ENCODE assay signal across 23 cellular contexts in the genomic region with DNA sequence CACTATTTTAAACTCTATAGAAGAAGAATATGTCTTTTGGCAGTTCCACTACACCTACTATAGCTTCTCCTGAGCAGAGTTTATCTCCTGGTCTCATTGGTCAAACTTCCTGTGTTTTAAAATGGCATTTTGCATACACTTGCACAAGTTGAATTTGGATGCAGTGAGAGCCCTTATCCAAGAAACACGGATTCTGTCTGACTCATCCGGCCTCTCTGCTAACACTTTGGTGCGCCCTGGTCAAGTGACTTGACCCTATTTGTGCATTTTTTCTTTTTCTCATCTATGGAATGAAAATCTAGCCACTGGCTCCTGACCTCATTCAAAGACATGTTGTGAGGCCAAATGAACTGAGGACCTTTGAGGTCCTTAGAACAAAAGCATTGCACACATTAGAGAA. TPM values are rescaled to one million over a fixed set of nuclear protein-coding genes. Genes with fewer than 3 reads are reported as not detected.
"Had no signal": no experiment of that assay in that cellular context is flagged by ENCODE, and none has a peak within 500 bp of the region (broad histone marks: within the 10 kb centered on the region; RNA-seq: fewer than 3 reads in every experiment).

No MANE protein-coding gene starts in this region.

- H3K36me3 ChIP-seq: SJSA1 had no signal

- FAIRE-seq: RCC 7860 had no signal

- H3K4me1 ChIP-seq: SJSA1 had no signal

- H3K4me2 ChIP-seq: KMS-11 had no signal

- H3K9ac ChIP-seq: KMS-11 had no signal

- H3K27me3 ChIP-seq: SJSA1 had no signal

- H3K27ac ChIP-seq: KMS-11, SJSA1, SK-N-MC had no signal

- H3K4me3 ChIP-seq: SJSA1, SK-N-MC had no signal

- H3K9me3 ChIP-seq: SJSA1 had no signal

- DNase-seq: IMR-90, Kasumi-1, MM.1S, NCI-H1092 treated with DMSO at 0.1 percent for 48 hours, NCI-H146, NCI-H1694 treated with DMSO at 0.1 percent for 48 hours, NCI-H1930, NCI-H2081, NCI-H2171, NCI-H226, NCI-H446, NCI-H510A, NCI-H524 treated with DMSO at 0.1 percent for 48 hours, NCI-H69, NCI-H774, Right ventricle myocardium superior, RPMI8226, SIG-M5 had no signal

RNA-seq across cellular contexts. Expression of a gene that starts 20.0 kb away (rescaled TPM):
- total RNA-seq: IMR-90, M059J, SJSA1 had no signal
- polyA plus RNA-seq: IMR-90 had no signal
